Comparison of ENCODE assay signal across 23 cellular contexts in genomic region chr1:214216779-214217178, GRCh38.
A peak's percentile ranks its signal among the peaks of the same experiment; 100 is the strongest.
DNase-seq lines count a peak whose midpoint lies in the region; ATAC-seq, FAIRE-seq and TF ChIP-seq lines count a peak whose summit lies in the region.
"Had no signal": no experiment of that assay in that cellular context is flagged by ENCODE, and none has a peak within 500 bp of the region (broad histone marks: within the 10 kb centered on the region; RNA-seq: fewer than 3 reads in every experiment).

No MANE protein-coding gene starts in this region.

- no peaks in the 10 kb centered on the region for H3K36me3 ChIP-seq in trophoblast cell (ENCODE audit: control insufficient read depth in 1 of 2, insufficient read depth in 2 of 2, low read length in 2 of 2)
- H3K36me3 ChIP-seq: BE2C, SJCRH30, transverse colon, WERI-Rb-1 had no signal

- H3K4me3 ChIP-seq in trophoblast cell (ENCODE audit: low read depth, low read length): no peak overlapping the region
- H3K4me3 ChIP-seq: lung, SJCRH30, transverse colon had no signal

- peaks cover 34% of the 10 kb centered on the region for H3K79me1 ChIP-seq in trophoblast cell (ENCODE audit: low read length)

- intact Hi-C loops in activated CD4-positive, alpha-beta memory T cell treated with anti-CD3 and anti-CD28 coated beads for 36 hours (cut with micrococcal nuclease): no loop called here

- peak overlapping the region; percentile 98 for H2BK120ac ChIP-seq in trophoblast cell (ENCODE audit: insufficient read depth, low read length, poor library complexity)

- H3K27ac ChIP-seq in trophoblast cell (ENCODE audit: low read depth, low read length): peak overlapping the region; percentile 97
- H3K27ac ChIP-seq: SJCRH30, transverse colon, WERI-Rb-1 had no signal

- H4K91ac ChIP-seq in trophoblast cell (ENCODE audit: low read depth, low read length): no peak overlapping the region

- no peak overlapping the region for H4K8ac ChIP-seq in trophoblast cell (ENCODE audit: low read depth, low read length)

- no peak for TF ChIP-seq POLR2A in GM12891 (IDR thresholded peaks at IDR 0.05; ENCODE audit: low read depth, low read length)

- no peak overlapping the region for H3K23ac ChIP-seq in trophoblast cell (ENCODE audit: low read length)

- no peak overlapping the region for H4K12ac ChIP-seq in trophoblast cell (ENCODE audit: low read depth, low read length)

- H3K18ac ChIP-seq in trophoblast cell (ENCODE audit: low read length): no peak overlapping the region

- no peak overlapping the region for H3K9ac ChIP-seq in trophoblast cell (ENCODE audit: low read length)

- peak overlapping the region; percentile 97 for H2BK5ac ChIP-seq in trophoblast cell (ENCODE audit: low read depth, low read length, poor library complexity)

- no peaks in the 10 kb centered on the region for H3K9me3 ChIP-seq in trophoblast cell (ENCODE audit: insufficient read depth, low read depth, low read length)
- H3K9me3 ChIP-seq: BE2C, SJCRH30, transverse colon had no signal

- peaks cover 7% of the 10 kb centered on the region for H3K79me2 ChIP-seq in trophoblast cell (ENCODE audit: control insufficient read depth, insufficient read depth, low read length, poor library complexity)

- no peaks in the 10 kb centered on the region for H3K9me3 Mint-ChIP-seq in activated CD4-positive, alpha-beta memory T cell treated with anti-CD3 and anti-CD28 coated beads for 36 hours
- H3K9me3 Mint-ChIP-seq: activated CD8-positive, alpha-beta T cell treated with anti-CD3 and anti-CD28 coated beads for 36 hours had no signal

- H2AK5ac ChIP-seq in trophoblast cell (ENCODE audit: low read length): no peak overlapping the region

- H2AFZ ChIP-seq in trophoblast cell (ENCODE audit: insufficient read depth, low read length, poor library complexity): no peak overlapping the region

- CTCF ChIA-PET in activated CD4-positive, alpha-beta memory T cell treated with anti-CD3 and anti-CD28 coated beads for 36 hours (lab: Charles Lee): interaction anchor here (0.7 to 11.0 kb wide), 3 partner anchors 20 to 113 kb away, joined by 3 to 224 read pairs (median 3); no protein-coding TSS in a partner anchor

- no peak overlapping the region for H3K4ac ChIP-seq in trophoblast cell (ENCODE audit: low read depth, low read length)

- FAIRE-seq in GM12891 (lab: Jason Lieb, UNC): no peak
- FAIRE-seq: G401.6, GM19239 had no signal

- H3K27me3 ChIP-seq in trophoblast cell (ENCODE audit: insufficient read depth, low read length): no peaks in the 10 kb centered on the region
- H3K27me3 ChIP-seq: SJCRH30 had no signal

- H3K4me2 ChIP-seq in trophoblast cell (ENCODE audit: low read length): no peak overlapping the region

- H3K14ac ChIP-seq in trophoblast cell (ENCODE audit: low read length): no peak overlapping the region

- peaks cover 19% of the 10 kb centered on the region for H3K27me3 Mint-ChIP-seq in activated CD4-positive, alpha-beta memory T cell treated with anti-CD3 and anti-CD28 coated beads for 36 hours

- ATAC-seq in esophagus mucosa: peak; percentile 90
- ATAC-seq: activated CD8-positive, alpha-beta T cell treated with anti-CD3 and anti-CD28 coated beads for 36 hours; sciatic nerve; stimulated activated naive CD8-positive, alpha-beta T cell treated with anti-CD3 and anti-CD28 coated beads, Interleukin-15, Interleukin-2, amounts not matched to agents 100 U/mL and 50 U/mL, for 24 hours had no signal

- H3K36me3 Mint-ChIP-seq in activated CD4-positive, alpha-beta memory T cell treated with anti-CD3 and anti-CD28 coated beads for 36 hours: no peaks in the 10 kb centered on the region

- peak; percentile 77 for DNase-seq in ELF-1 (ENCODE audit: low read depth, low spot score)
- DNase-seq in NCI-H2196 treated with DMSO at 0.1 percent for 48 hours (lab: John Stamatoyannopoulos, UW; ENCODE audit: unreplicated experiment): peak; percentile 71
- peak; percentile 95 to 99 for DNase-seq in trophoblast cell
- no peak for DNase-seq in NCI-H187 (lab: John Stamatoyannopoulos, UW)
- DNase-seq in activated CD4-positive, alpha-beta memory T cell treated with anti-CD3 and anti-CD28 coated beads for 36 hours: no peak
- DNase-seq in GM12891 (ENCODE audit: insufficient read length, low spot score): no peak
- DNase-seq: activated CD8-positive, alpha-beta T cell treated with anti-CD3 and anti-CD28 coated beads for 36 hours; activated naive CD4-positive, alpha-beta T cell treated with Interleukin-2 at 50 U/mL for 16 hours; activated T-cell treated with anti-CD3 and anti-CD28 coated beads, Interleukin-2, amount 50 U/mL, for 1 hour; amygdala; BE2C; central memory CD4-positive, alpha-beta T cell; GOT3; NCI-H1436; SJCRH30; stimulated activated naive CD8-positive, alpha-beta T cell treated with anti-CD3 and anti-CD28 coated beads, Interleukin-15, Interleukin-2, amounts not matched to agents 100 U/mL and 50 U/mL, for 24 hours; transverse colon; WERI-Rb-1 had no signal

- H3K4me3 Mint-ChIP-seq in activated CD4-positive, alpha-beta memory T cell treated with anti-CD3 and anti-CD28 coated beads for 36 hours: no peak overlapping the region
- H3K4me3 Mint-ChIP-seq: activated CD8-positive, alpha-beta T cell treated with anti-CD3 and anti-CD28 coated beads for 36 hours had no signal

- H3K27ac Mint-ChIP-seq in activated CD4-positive, alpha-beta memory T cell treated with anti-CD3 and anti-CD28 coated beads for 36 hours: no peak overlapping the region
- H3K27ac Mint-ChIP-seq: activated CD8-positive, alpha-beta T cell treated with anti-CD3 and anti-CD28 coated beads for 36 hours had no signal

- POLR2A ChIA-PET in activated CD4-positive, alpha-beta memory T cell treated with anti-CD3 and anti-CD28 coated beads for 36 hours (lab: Charles Lee): no interaction called here

- peaks cover 1% of the 10 kb centered on the region for H3K4me1 Mint-ChIP-seq in activated CD4-positive, alpha-beta memory T cell treated with anti-CD3 and anti-CD28 coated beads for 36 hours (ENCODE audit: low read depth)

- no peak overlapping the region for H2BK12ac ChIP-seq in trophoblast cell (ENCODE audit: low read length)

- peaks cover 17 to 27% of the 10 kb centered on the region in 2 experiments for H3K4me1 ChIP-seq in trophoblast cell (ENCODE audit: control insufficient read depth in 1 of 2, insufficient read depth in 2 of 2, low read length in 2 of 2)
- H3K4me1 ChIP-seq: BE2C, SJCRH30 had no signal

TF ChIP-seq in GM12891, 5 proteins besides CTCF, POLR2A, EP300 and RAD21:
- TF ChIP-seq POLR2AphosphoS5 (IDR thresholded peaks at IDR 0.05; ENCODE audit: low read depth, low read length) (no peak), PAX5 (IDR thresholded peaks at IDR 0.05; ENCODE audit: insufficient read depth, low read length, severe bottlenecking) (no peak), POU2F2 (IDR thresholded peaks at IDR 0.05; ENCODE audit: low read depth, low read length) (no peak), TAF1 (IDR thresholded peaks at IDR 0.05; ENCODE audit: low read depth, low read length) (no peak), SPI1 (IDR thresholded peaks at IDR 0.05; ENCODE audit: low read depth, low read length) (no peak)

Comparison
In these comparisons a context has a peak if more than half of its experiments do, and no peak if none do; other contexts are left out.
1. DNase-seq: peak in ELF-1 (single experiment), NCI-H2196 treated with DMSO at 0.1 percent for 48 hours (single experiment) and trophoblast cell (2 of 2); none in NCI-H187 (0 of 2), activated CD4-positive, alpha-beta memory T cell treated with anti-CD3 and anti-CD28 coated beads for 36 hours (single experiment) and GM12891 (single experiment).